Comparison of ENCODE assay signal across 7 cellular contexts in genomic region chr7:73134866-73135265, GRCh38. TPM values are rescaled to one million over a fixed set of nuclear protein-coding genes. Genes with fewer than 3 reads are reported as not detected.
"Had no signal": no experiment of that assay in that cellular context is flagged by ENCODE, and none has a peak within 500 bp of the region (broad histone marks: within the 10 kb centered on the region; RNA-seq: fewer than 3 reads in every experiment).

No MANE protein-coding gene starts in this region.

RNA-seq across cellular contexts. Expression of gene SPDYE9, which starts 49.0 kb away (rescaled TPM):
- total RNA-seq: activated CD8-positive, alpha-beta memory T cell treated with anti-CD3 and anti-CD28 coated beads, Interleukin-2, amount 10 ng/mL, durations not matched to agents 7 days and 5 days; activated T-helper 1 cell treated with anti-CD3 and anti-CD28 coated beads, Interleukin-12 subunit alpha, Interleukin-12 subunit beta, Interleukin-2, Interleukin-4 antibody, amounts not matched to agents 30 ng/mL and 10 ng/mL and 1 ng/mL, durations not matched to agents 14 hours and 24 hours and 36 hours; cardiac muscle cell; OCI-LY7; Peyer's patch; SJSA1 had no signal
- polyA plus RNA-seq: adipose tissue had no signal
